In genomic region chr6:167351656-167352354, GRCh38 we compare ENCODE assay signal across 10 cellular contexts. TPM values are rescaled to one million over a fixed set of nuclear protein-coding genes. Genes with fewer than 3 reads are reported as not detected.
A peak's percentile ranks its signal among the peaks of the same experiment; 100 is the strongest.
DNase-seq lines count a peak whose midpoint lies in the region; ATAC-seq, FAIRE-seq and TF ChIP-seq lines count a peak whose summit lies in the region.
"Had no signal": no experiment of that assay in that cellular context is flagged by ENCODE, and none has a peak within 500 bp of the region (broad histone marks: within the 10 kb centered on the region; RNA-seq: fewer than 3 reads in every experiment).

No MANE protein-coding gene starts in this region.

- peak; percentile 42 for ATAC-seq in GM19043 (IDR thresholded peaks at IDR 0.05; ENCODE audit: low read depth, unreplicated experiment)
- peak; percentile 3 for ATAC-seq in HG03354 (IDR thresholded peaks at IDR 0.05; ENCODE audit: poor library complexity, severe bottlenecking, unreplicated experiment)
- ATAC-seq in psoas muscle = no peak
- no peak for ATAC-seq in GM18517 (IDR thresholded peaks at IDR 0.05; ENCODE audit: unreplicated experiment)
- ATAC-seq in GM18907 (IDR thresholded peaks at IDR 0.05; ENCODE audit: unreplicated experiment) = no peak

- intact Hi-C loops in breast epithelium (cut with DNase I; ENCODE audit: low total_unique reads) (no loop called here), psoas muscle (cut with DNase I) (no loop called here)

- no peaks in the 10 kb centered on the region for H3K36me3 ChIP-seq in breast epithelium
- H3K36me3 ChIP-seq in psoas muscle (ENCODE audit: insufficient read depth in 1 of 2, low read depth in 1 of 2) = no peaks in the 10 kb centered on the region

- peaks cover 0 to 12% of the 10 kb centered on the region in 2 donors for H3K27me3 ChIP-seq in breast epithelium
- H3K27me3 ChIP-seq in psoas muscle (ENCODE audit: insufficient read depth in 3 of 3, low read length in 2 of 3) = peaks cover 6 to 57% (median 7%) of the 10 kb centered on the region in 3 donors

- H3K4me3 ChIP-seq in breast epithelium (peak overlapping the region; percentile 28 to 65 (median 51)), psoas muscle (peak overlapping the region; percentile 59)

- no peaks in the 10 kb centered on the region for H3K4me1 ChIP-seq in breast epithelium
- no peaks in the 10 kb centered on the region for H3K4me1 ChIP-seq in psoas muscle

- TF ChIP-seq CTCF in breast epithelium (IDR thresholded peaks at IDR 0.05) = no peak
- no peak for TF ChIP-seq CTCF in psoas muscle (IDR thresholded peaks at IDR 0.05)
- no peak for TF ChIP-seq CTCF in D721Med (IDR thresholded peaks at IDR 0.05; ENCODE audit: insufficient read depth, missing control alignments)

- TF ChIP-seq POLR2A in breast epithelium (IDR thresholded peaks at IDR 0.05) = no peak

- WGBS in psoas muscle, 3 donors = 54 to 55% (median 54%) methylated on average over 13 of the region's 13 CpGs

- no peak for DNase-seq in breast epithelium (ENCODE audit: low spot score in 2 of 2)
- DNase-seq in psoas muscle = no peak
- no peak for DNase-seq in RCC 7860 (ENCODE audit: low spot score)
- DNase-seq in D721Med (ENCODE audit: insufficient read length, low spot score) = no peak

- H3K27ac ChIP-seq in breast epithelium (no peak overlapping the region), psoas muscle (no peak overlapping the region)

- FAIRE-seq in RCC 7860 (lab: Jason Lieb, UNC) = no peak
- FAIRE-seq in D721Med (lab: Jason Lieb, UNC) = no peak
- FAIRE-seq: bronchial epithelial cell had no signal

- H3K9me3 ChIP-seq in breast epithelium (peaks cover 0 to 3% of the 10 kb centered on the region in 2 donors), psoas muscle (no peaks in the 10 kb centered on the region)

RNA-seq across cellular contexts. Expression of gene TTLL2, which starts 26.9 kb away (rescaled TPM):
- total RNA-seq in breast epithelium (not detected), psoas muscle (not detected)
- polyA plus RNA-seq in psoas muscle = not detected
- total RNA-seq: bronchial epithelial cell, myocyte had no signal

Comparison
In these comparisons a context has a peak if more than half of its experiments do, and no peak if none do; other contexts are left out.
1. ATAC-seq: peak in GM19043 (single experiment) and HG03354 (single experiment); none in psoas muscle (0 of 4), GM18517 (single experiment) and GM18907 (single experiment).